1 cellular context compared by ENCODE assay signal in genomic region chr6:39725632-39725997, GRCh38.
TF ChIP-seq lines count a peak whose summit lies in the region.

No MANE protein-coding gene starts in this region.

TF ChIP-seq in K562, 482 proteins besides CTCF, POLR2A, EP300 and RAD21 (continued from another document):
- no peak for TF ChIP-seq FOXP4 (CRISPR knock-in tag; IDR thresholded peaks at IDR 0.05; ENCODE audit: borderline replicate concordance)
